ENCODE assay signal across 8 cellular contexts in the genomic region with DNA sequence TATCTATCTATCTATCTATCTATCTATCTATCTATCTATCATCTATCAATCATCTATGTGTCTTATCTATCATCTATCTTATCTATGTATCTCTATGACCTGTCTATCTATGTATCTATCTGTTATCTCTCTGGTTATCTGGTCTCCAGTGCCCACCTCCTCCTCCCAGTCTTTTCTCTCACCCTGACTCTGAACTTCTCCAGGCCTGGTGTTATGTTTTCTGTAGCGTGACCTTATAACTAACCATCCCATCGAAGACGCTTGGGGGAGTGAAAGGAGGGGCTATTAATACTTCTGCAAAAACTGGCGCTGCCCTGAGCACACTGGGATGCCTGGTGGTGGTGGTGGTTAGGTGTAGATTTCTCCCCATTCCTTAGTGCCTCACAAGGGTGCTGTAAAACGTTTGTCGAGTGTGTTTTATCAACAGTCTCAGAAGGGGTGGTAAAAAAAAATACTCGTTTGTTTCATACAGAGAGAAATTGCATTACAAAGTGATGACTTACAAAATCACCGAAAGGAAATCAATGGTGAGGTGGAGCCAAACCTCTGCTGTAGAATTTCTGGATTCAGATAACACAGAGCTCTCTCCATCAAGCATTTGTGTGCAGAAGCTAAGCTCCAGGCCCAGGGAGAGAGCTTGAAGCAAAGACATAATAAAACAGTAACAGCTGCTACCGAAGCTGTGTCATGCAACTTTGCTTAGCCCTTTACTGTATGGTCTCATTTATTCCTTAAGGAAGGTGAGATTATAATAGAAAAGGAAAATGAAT.
A peak's percentile ranks its signal among the peaks of the same experiment; 100 is the strongest.
DNase-seq lines count a peak whose midpoint lies in the region; ATAC-seq and TF ChIP-seq lines count a peak whose summit lies in the region.

No MANE protein-coding gene starts in this region.

- no peaks in the 10 kb centered on the region for H3K27me3 Mint-ChIP-seq in T-cell

- ATAC-seq in T-cell (replicated peaks in 1 of 4): no peak
- no peak for ATAC-seq in activated CD4-positive, CD25-positive, alpha-beta regulatory T cell treated with anti-CD3 and anti-CD28 coated beads, Interleukin-2, amount 50 U/mL, for 24 hours

- no peaks in the 10 kb centered on the region for H3K9me3 ChIP-seq in spleen

- no peaks in the 10 kb centered on the region for H3K36me3 Mint-ChIP-seq in T-cell

- peak; percentile 58 for DNase-seq in DMS 273 (lab: John Stamatoyannopoulos, UW; ENCODE audit: unreplicated experiment)
- DNase-seq in DMS 273 treated with DMSO at 0.1 percent for 48 hours (lab: John Stamatoyannopoulos, UW): no peak
- DNase-seq in T-cell: no peak
- peak; percentile 26 for DNase-seq in globus pallidus (ENCODE audit: low spot score)
- DNase-seq in spleen: no peak
- DNase-seq in T-helper 9 cell: no peak
- DNase-seq in DMS153 (lab: John Stamatoyannopoulos, UW): no peak

- H3K9me3 Mint-ChIP-seq in T-cell: no peaks in the 10 kb centered on the region

- POLR2A ChIA-PET in T-cell (lab: Charles Lee): interaction anchor here in 1 of 2 donors (0.7 kb wide), 1 partner anchor 19 kb away, joined by 3 read pairs; no protein-coding TSS in a partner anchor

- no peaks in the 10 kb centered on the region for H3K27me3 ChIP-seq in spleen (replicated peaks in 1 of 7)

- H3K4me1 ChIP-seq in spleen: peaks cover 26 to 62% (median 43%) of the 10 kb centered on the region in 6 donors

- H3K36me3 ChIP-seq in spleen: no peaks in the 10 kb centered on the region

- TF ChIP-seq POLR2A in spleen (IDR thresholded peaks at IDR 0.05): no peak

- intact Hi-C loops in spleen (cut with DNase I; ENCODE audit: low total_unique reads): loop anchor here (10.0 kb wide), 1 partner anchor 339 kb away; no protein-coding TSS in a partner anchor

- CTCF ChIA-PET in T-cell (lab: Charles Lee): interaction anchor here (0.6 to 4.6 kb wide), 12 partner anchors 16 to 350 kb away, joined by 3 to 34 read pairs (median 5); no protein-coding TSS in a partner anchor

- H3K4me3 ChIP-seq in spleen: peak overlapping the region in 2 of 8 donors; percentile 58 to 73

- H3K4me3 Mint-ChIP-seq in T-cell: peak overlapping the region; percentile 88 to 91 (median 90)

- H3K27ac ChIP-seq in spleen: peak overlapping the region in 7 of 8 donors; percentile 89 to 96 (median 93)

- H3K27ac Mint-ChIP-seq in T-cell: peak overlapping the region in 1 of 2 donors; percentile 95

- WGBS in spleen, 5 donors: 38 to 51% (median 45%) methylated on average over 9 of the region's 9 CpGs

- H3K4me1 Mint-ChIP-seq in T-cell: peaks cover 23 to 37% (median 23%) of the 10 kb centered on the region in 3 donors

- TF ChIP-seq CTCF in spleen (IDR thresholded peaks at IDR 0.05 in 8 of 11, conservative IDR thresholded peaks at IDR 0.05 in 3 of 11): no peak

Comparison
In these comparisons a context has a peak if more than half of its experiments do, and no peak if none do; other contexts are left out.
1. DNase-seq: peak in DMS 273 (single experiment) and globus pallidus (single experiment); none in DMS 273 treated with DMSO at 0.1 percent for 48 hours (single experiment), T-cell (0 of 34), spleen (single experiment), T-helper 9 cell (single experiment) and DMS153 (single experiment).